In the genomic region with DNA sequence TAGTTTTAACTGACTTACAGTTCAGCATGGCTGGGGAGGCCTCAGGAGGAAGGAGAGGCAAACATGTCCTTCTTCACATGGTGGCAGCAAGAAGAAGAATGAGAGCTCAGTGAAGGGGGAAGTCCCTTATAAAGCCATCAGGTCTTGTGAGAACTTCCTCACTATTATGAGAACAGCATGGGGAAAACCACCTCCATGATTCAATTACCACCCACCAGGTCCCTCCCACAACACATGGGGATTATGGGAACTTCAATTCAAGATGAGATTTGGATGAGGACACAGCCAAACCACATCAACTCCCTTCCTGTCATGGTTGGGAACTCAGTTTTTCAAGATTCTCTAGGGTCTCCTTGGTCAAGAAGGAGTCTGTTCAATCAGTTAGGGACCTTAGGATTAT, we compare ENCODE assay signal across 7 cellular contexts.
"Had no signal": no experiment of that assay in that cellular context is flagged by ENCODE, and none has a peak within 500 bp of the region (broad histone marks: within the 10 kb centered on the region; RNA-seq: fewer than 3 reads in every experiment).

No MANE protein-coding gene starts in this region.

- H3K4me2 ChIP-seq: GM23338 had no signal

- H2AFZ ChIP-seq: GM23338 had no signal

- ATAC-seq: GM23338, HepG2 had no signal

- H3K27ac ChIP-seq: HL-60 had no signal

- DNase-seq: H9, HCEC 1CT had no signal

- FAIRE-seq: H1, H54, HepG2 had no signal

- H3K4me3 ChIP-seq: GM23338 had no signal
